21 cellular contexts compared by ENCODE assay signal in the genomic region with DNA sequence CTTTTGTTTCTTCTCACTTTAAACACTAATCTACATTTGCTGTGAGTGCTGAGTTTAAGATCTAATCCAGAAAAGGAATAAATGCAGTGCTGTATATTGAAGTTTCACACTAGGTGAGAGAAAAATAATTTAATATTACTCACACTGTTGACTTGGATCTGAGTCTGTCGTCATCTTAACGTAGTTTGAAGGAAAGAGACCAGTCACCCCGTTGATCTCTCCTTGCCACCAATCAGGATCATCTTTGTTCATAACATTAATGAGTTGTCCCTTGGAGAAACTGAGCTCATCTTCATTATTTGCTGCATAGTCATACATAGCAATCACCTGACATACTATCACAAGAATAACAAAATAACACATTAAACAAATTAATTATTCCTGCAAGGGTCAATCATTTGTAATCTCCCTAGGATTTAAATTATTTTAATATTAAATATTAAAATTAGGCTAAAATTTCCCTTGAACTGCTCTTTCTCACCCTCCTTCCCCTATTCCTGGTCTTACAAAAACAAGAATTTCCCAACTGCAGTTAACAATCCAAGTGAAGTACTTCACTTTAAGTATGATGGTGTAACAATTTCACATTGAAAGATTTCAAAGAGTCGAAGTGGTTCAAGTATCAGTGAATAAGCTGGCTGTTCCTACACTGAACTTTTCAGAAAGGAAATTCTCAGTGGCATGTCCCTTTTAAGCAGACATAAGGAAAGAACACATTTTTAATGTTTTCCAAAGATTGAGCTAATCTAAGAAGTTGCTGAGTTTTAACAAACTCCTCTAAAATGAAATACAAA.
"Had no signal": no experiment of that assay in that cellular context is flagged by ENCODE, and none has a peak within 500 bp of the region (broad histone marks: within the 10 kb centered on the region; RNA-seq: fewer than 3 reads in every experiment).

No MANE protein-coding gene starts in this region.

- DNase-seq: activated CD4-positive, alpha-beta T cell treated with anti-CD3 and anti-CD28 coated beads for 36 hours; activated CD8-positive, alpha-beta memory T cell treated with anti-CD3 and anti-CD28 coated beads, Interleukin-2, amount 50 U/mL, for 48 hours; activated CD8-positive, alpha-beta T cell treated with anti-CD3 and anti-CD28 coated beads, Interleukin-2, amount 10 ng/mL, durations not matched to agents 7 days and 5 days; activated effector memory CD4-positive, alpha-beta T cell treated with Interleukin-2 at 50 U/mL for 16 hours; activated naive CD8-positive, alpha-beta T cell treated with anti-CD3 and anti-CD28 coated beads, Interleukin-2, amount 10 ng/mL, durations not matched to agents 7 days and 5 days; effector CD4-positive, alpha-beta T cell; hypothalamus; mammary epithelial cell; mucosa of descending colon; naive thymus-derived CD8-positive, alpha-beta T cell; retina; stimulated activated CD4-positive, alpha-beta T cell treated with anti-CD3 and anti-CD28 coated beads, Interleukin-4, amount 100 ng/mL, for 4 hours; stimulated activated naive CD8-positive, alpha-beta T cell treated with anti-CD3 and anti-CD28 coated beads, Interleukin-15, amount 100 ng/mL, for 72 hours; T1000; uterus had no signal

- H3K4me3 ChIP-seq: ascending aorta, coronary artery, mucosa of descending colon, skin epidermis, thoracic aorta, uterus had no signal

- H3K27ac Mint-ChIP-seq: activated CD4-positive, alpha-beta T cell treated with anti-CD3 and anti-CD28 coated beads for 36 hours; activated CD8-positive, alpha-beta T cell treated with anti-CD3 and anti-CD28 coated beads, Interleukin-2, amount 10 ng/mL, durations not matched to agents 7 days and 5 days; activated naive CD8-positive, alpha-beta T cell treated with anti-CD3 and anti-CD28 coated beads, Interleukin-2, amount 10 ng/mL, durations not matched to agents 7 days and 5 days; stimulated activated naive CD8-positive, alpha-beta T cell treated with anti-CD3 and anti-CD28 coated beads, Interleukin-15, amount 100 ng/mL, for 72 hours had no signal

- H3K27ac ChIP-seq: ascending aorta, coronary artery, neutrophil, skin epidermis, thoracic aorta, uterus, VCaP had no signal

- H3K27me3 Mint-ChIP-seq: activated CD4-positive, alpha-beta T cell treated with anti-CD3 and anti-CD28 coated beads for 36 hours; activated naive CD8-positive, alpha-beta T cell treated with anti-CD3 and anti-CD28 coated beads, Interleukin-2, amount 10 ng/mL, durations not matched to agents 7 days and 5 days; naive thymus-derived CD8-positive, alpha-beta T cell; stimulated activated naive CD8-positive, alpha-beta T cell treated with anti-CD3 and anti-CD28 coated beads, Interleukin-15, amount 100 ng/mL, for 72 hours had no signal

- H3K36me3 ChIP-seq: uterus had no signal

- H3K9me3 ChIP-seq: ascending aorta, mucosa of descending colon, neutrophil, thoracic aorta, uterus had no signal

- ATAC-seq: activated CD4-positive, alpha-beta T cell treated with anti-CD3 and anti-CD28 coated beads for 36 hours; activated CD8-positive, alpha-beta T cell treated with anti-CD3 and anti-CD28 coated beads, Interleukin-2, amount 10 ng/mL, durations not matched to agents 7 days and 5 days; mucosa of descending colon; naive thymus-derived CD8-positive, alpha-beta T cell; stimulated activated naive CD8-positive, alpha-beta T cell treated with anti-CD3 and anti-CD28 coated beads, Interleukin-15, amount 100 ng/mL, for 72 hours had no signal

- H3K9me3 Mint-ChIP-seq: activated naive CD8-positive, alpha-beta T cell treated with anti-CD3 and anti-CD28 coated beads, Interleukin-2, amount 10 ng/mL, durations not matched to agents 7 days and 5 days; naive thymus-derived CD8-positive, alpha-beta T cell; stimulated activated naive CD8-positive, alpha-beta T cell treated with anti-CD3 and anti-CD28 coated beads, Interleukin-15, amount 100 ng/mL, for 72 hours had no signal

- H3K4me1 Mint-ChIP-seq: activated CD4-positive, alpha-beta T cell treated with anti-CD3 and anti-CD28 coated beads for 36 hours; activated naive CD8-positive, alpha-beta T cell treated with anti-CD3 and anti-CD28 coated beads, Interleukin-2, amount 10 ng/mL, durations not matched to agents 7 days and 5 days; naive thymus-derived CD8-positive, alpha-beta T cell; stimulated activated naive CD8-positive, alpha-beta T cell treated with anti-CD3 and anti-CD28 coated beads, Interleukin-15, amount 100 ng/mL, for 72 hours had no signal

- H3K4me1 ChIP-seq: ascending aorta, uterus had no signal

- H3K27me3 ChIP-seq: ascending aorta, neutrophil, uterus had no signal

- H3K4me3 Mint-ChIP-seq: activated CD4-positive, alpha-beta T cell treated with anti-CD3 and anti-CD28 coated beads for 36 hours; activated CD8-positive, alpha-beta T cell treated with anti-CD3 and anti-CD28 coated beads, Interleukin-2, amount 10 ng/mL, durations not matched to agents 7 days and 5 days; activated naive CD8-positive, alpha-beta T cell treated with anti-CD3 and anti-CD28 coated beads, Interleukin-2, amount 10 ng/mL, durations not matched to agents 7 days and 5 days; naive thymus-derived CD8-positive, alpha-beta T cell; stimulated activated naive CD8-positive, alpha-beta T cell treated with anti-CD3 and anti-CD28 coated beads, Interleukin-15, amount 100 ng/mL, for 72 hours had no signal
